29 cellular contexts compared by ENCODE assay signal in the genomic region with DNA sequence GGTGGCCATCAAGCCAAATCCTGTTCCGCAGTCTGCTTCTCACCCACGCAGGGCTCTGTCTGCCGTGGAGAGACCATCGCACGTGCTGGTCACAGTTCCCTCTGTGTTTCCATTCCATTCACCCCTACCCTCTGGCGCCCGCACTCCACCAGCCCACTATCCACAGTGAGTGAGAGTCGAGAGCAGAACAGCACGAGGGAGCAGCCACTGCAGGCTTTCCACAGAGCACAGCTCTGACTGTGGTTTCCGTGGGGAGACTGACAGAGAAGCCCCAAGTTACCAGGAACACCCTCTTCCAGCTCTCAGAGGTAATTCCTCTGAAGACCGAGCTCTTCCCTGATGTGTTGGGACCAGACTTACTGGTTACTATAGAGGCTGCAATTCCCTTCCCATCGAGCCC. TPM values are rescaled to one million over a fixed set of nuclear protein-coding genes. Genes with fewer than 3 reads are reported as not detected.
A peak's percentile ranks its signal among the peaks of the same experiment; 100 is the strongest.
DNase-seq lines count a peak whose midpoint lies in the region; ATAC-seq and TF ChIP-seq lines count a peak whose summit lies in the region.
"Had no signal": no experiment of that assay in that cellular context is flagged by ENCODE, and none has a peak within 500 bp of the region (broad histone marks: within the 10 kb centered on the region; RNA-seq: fewer than 3 reads in every experiment).

No MANE protein-coding gene starts in this region.

- no peak for ATAC-seq in lower lobe of right lung
- ATAC-seq: esophagus mucosa; foreskin keratinocyte; left lobe of liver; naive thymus-derived CD4-positive, alpha-beta T cell; stimulated activated effector memory CD8-positive, alpha-beta T cell treated with anti-CD3 and anti-CD28 coated beads, Interleukin-12 subunit alpha, Interleukin-12 subunit beta, amount 100 ng/mL, for 72 hours had no signal

- H3K36me3 ChIP-seq in neural cell (ENCODE audit: insufficient read depth, low read length), result no peaks in the 10 kb centered on the region
- no peaks in the 10 kb centered on the region for H3K36me3 ChIP-seq in lower lobe of right lung
- H3K36me3 ChIP-seq: BLaER1 treated with 17β-estradiol and CSF1 and Interleukin-3, amounts not matched to agents 10 nM and 100 nM; brain microvascular endothelial cell; HAP-1; suprapubic skin; WERI-Rb-1 had no signal

- H4K20me1 ChIP-seq in neural cell (ENCODE audit: insufficient read depth), result no peaks in the 10 kb centered on the region
- H4K20me1 ChIP-seq: BLaER1 treated with 17β-estradiol and CSF1 and Interleukin-3, amounts not matched to agents 10 nM and 100 nM had no signal

- peaks cover 18% of the 10 kb centered on the region for H3F3A ChIP-seq in neural cell (ENCODE audit: insufficient read depth, low read length, poor library complexity, severe bottlenecking)

- no peak overlapping the region for H2AFZ ChIP-seq in neural cell (ENCODE audit: low read depth, low read length)

- DNase-seq in NCI-H2196 (lab: John Stamatoyannopoulos, UW; ENCODE audit: unreplicated experiment) (peak; percentile 6), NCI-H2196 treated with DMSO at 0.1 percent for 48 hours (lab: John Stamatoyannopoulos, UW; ENCODE audit: unreplicated experiment) (no peak), NCI-H1694 (lab: John Stamatoyannopoulos, UW) (peak; percentile 35), SHP77 (lab: John Stamatoyannopoulos, UW) (peak; percentile 25), lower lobe of right lung (no peak)
- DNase-seq in NK-92 treated with Interleukin-12 subunit alpha and Interleukin-12 subunit beta, amount 100 ng/mL, for 24 hours (lab: John Stamatoyannopoulos, UW), result no peak
- DNase-seq: activated CD4-positive, alpha-beta T cell treated with anti-CD3 and anti-CD28 coated beads, Interleukin-2, amount 10 ng/mL, durations not matched to agents 24 days and 14 days; activated naive CD4-positive, alpha-beta T cell; activated T-cell treated with anti-CD3 and anti-CD28 coated beads, Interleukin-2, amount 50 U/mL, for 48 hours; brain microvascular endothelial cell; effector CD8-positive, alpha-beta T cell; EL; foreskin keratinocyte; hippocampal formation; Karpas-422; MV-4-11; naive thymus-derived CD4-positive, alpha-beta T cell; stimulated activated CD4-positive, alpha-beta T cell treated with anti-CD3 and anti-CD28 coated beads, Interleukin-2, amount 100 ng/mL, for 48 hours; WERI-Rb-1 had no signal

- H3K9me3 ChIP-seq in neural cell (ENCODE audit: low read length), result no peaks in the 10 kb centered on the region
- no peaks in the 10 kb centered on the region for H3K9me3 ChIP-seq in lower lobe of right lung
- H3K9me3 ChIP-seq: BLaER1 treated with 17β-estradiol and CSF1 and Interleukin-3, amounts not matched to agents 10 nM and 100 nM; HAP-1; suprapubic skin had no signal

- H3K27ac ChIP-seq in neural cell (ENCODE audit: low read length) (peak overlapping the region; percentile 100), lower lobe of right lung (no peak overlapping the region)
- H3K27ac ChIP-seq: BLaER1 treated with 17β-estradiol and CSF1 and Interleukin-3, amounts not matched to agents 10 nM and 100 nM; brain microvascular endothelial cell; foreskin keratinocyte; suprapubic skin; WERI-Rb-1 had no signal

- no peaks in the 10 kb centered on the region for H3K9me2 ChIP-seq in neural cell (ENCODE audit: insufficient read depth, low read length)

- peak overlapping the region; percentile 73 for H3K4me3 ChIP-seq in neural cell (ENCODE audit: low read length)
- no peak overlapping the region for H3K4me3 ChIP-seq in lower lobe of right lung
- H3K4me3 ChIP-seq: BLaER1 treated with 17β-estradiol and CSF1 and Interleukin-3, amounts not matched to agents 10 nM and 100 nM; HAP-1; smooth muscle cell; suprapubic skin had no signal

- no peak for TF ChIP-seq RAD21 in neural cell (conservative IDR thresholded peaks at IDR 0.05)

- H3K27me3 ChIP-seq in neural cell (ENCODE audit: insufficient read depth, low read depth, low read length) (no peaks in the 10 kb centered on the region), lower lobe of right lung (ENCODE audit: low read depth) (peaks cover 4% of the 10 kb centered on the region)
- H3K27me3 ChIP-seq: BLaER1 treated with 17β-estradiol and CSF1 and Interleukin-3, amounts not matched to agents 10 nM and 100 nM; brain microvascular endothelial cell; foreskin keratinocyte; suprapubic skin had no signal

- peaks cover 96% of the 10 kb centered on the region for H3K79me2 ChIP-seq in neural cell (replicated peaks; ENCODE audit: insufficient read depth, low read length)

- peak overlapping the region; percentile 95 for H3K4me2 ChIP-seq in neural cell (ENCODE audit: low read length)
- H3K4me2 ChIP-seq: BLaER1 treated with 17β-estradiol and CSF1 and Interleukin-3, amounts not matched to agents 10 nM and 100 nM; smooth muscle cell had no signal

- TF ChIP-seq EP300 in neural cell (conservative IDR thresholded peaks at IDR 0.05; ENCODE audit: poor library complexity, severe bottlenecking), result no peak

- intact Hi-C loops in lower lobe of right lung (cut with DNase I), result no loop called here

- no peaks in the 10 kb centered on the region for H3K4me1 ChIP-seq in lower lobe of right lung
- H3K4me1 ChIP-seq: BLaER1 treated with 17β-estradiol and CSF1 and Interleukin-3, amounts not matched to agents 10 nM and 100 nM; foreskin keratinocyte; HAP-1; suprapubic skin had no signal

- peak overlapping the region; percentile 92 for H3K9ac ChIP-seq in neural cell (ENCODE audit: low read length)
- H3K9ac ChIP-seq: BLaER1 treated with 17β-estradiol and CSF1 and Interleukin-3, amounts not matched to agents 10 nM and 100 nM had no signal

- TF ChIP-seq CTCF in neural cell (IDR thresholded peaks at IDR 0.05; ENCODE audit: poor library complexity, severe bottlenecking) (no peak), lower lobe of right lung (IDR thresholded peaks at IDR 0.05) (no peak)

TF ChIP-seq in neural cell, 6 proteins besides CTCF, POLR2A, EP300 and RAD21:
- TF ChIP-seq POLR2AphosphoS5 (IDR thresholded peaks at IDR 0.05), result peak; percentile 0
- TF ChIP-seq, protein P1, sequence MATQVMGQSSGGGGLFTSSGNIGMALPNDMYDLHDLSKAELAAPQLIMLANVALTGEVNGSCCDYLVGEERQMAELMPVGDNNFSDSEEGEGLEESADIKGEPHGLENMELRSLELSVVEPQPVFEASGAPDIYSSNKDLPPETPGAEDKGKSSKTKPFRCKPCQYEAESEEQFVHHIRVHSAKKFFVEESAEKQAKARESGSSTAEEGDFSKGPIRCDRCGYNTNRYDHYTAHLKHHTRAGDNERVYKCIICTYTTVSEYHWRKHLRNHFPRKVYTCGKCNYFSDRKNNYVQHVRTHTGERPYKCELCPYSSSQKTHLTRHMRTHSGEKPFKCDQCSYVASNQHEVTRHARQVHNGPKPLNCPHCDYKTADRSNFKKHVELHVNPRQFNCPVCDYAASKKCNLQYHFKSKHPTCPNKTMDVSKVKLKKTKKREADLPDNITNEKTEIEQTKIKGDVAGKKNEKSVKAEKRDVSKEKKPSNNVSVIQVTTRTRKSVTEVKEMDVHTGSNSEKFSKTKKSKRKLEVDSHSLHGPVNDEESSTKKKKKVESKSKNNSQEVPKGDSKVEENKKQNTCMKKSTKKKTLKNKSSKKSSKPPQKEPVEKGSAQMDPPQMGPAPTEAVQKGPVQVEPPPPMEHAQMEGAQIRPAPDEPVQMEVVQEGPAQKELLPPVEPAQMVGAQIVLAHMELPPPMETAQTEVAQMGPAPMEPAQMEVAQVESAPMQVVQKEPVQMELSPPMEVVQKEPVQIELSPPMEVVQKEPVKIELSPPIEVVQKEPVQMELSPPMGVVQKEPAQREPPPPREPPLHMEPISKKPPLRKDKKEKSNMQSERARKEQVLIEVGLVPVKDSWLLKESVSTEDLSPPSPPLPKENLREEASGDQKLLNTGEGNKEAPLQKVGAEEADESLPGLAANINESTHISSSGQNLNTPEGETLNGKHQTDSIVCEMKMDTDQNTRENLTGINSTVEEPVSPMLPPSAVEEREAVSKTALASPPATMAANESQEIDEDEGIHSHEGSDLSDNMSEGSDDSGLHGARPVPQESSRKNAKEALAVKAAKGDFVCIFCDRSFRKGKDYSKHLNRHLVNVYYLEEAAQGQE (IDR thresholded peaks at IDR 0.05; ENCODE audit: borderline replicate concordance), result no peak

RNA-seq across cellular contexts. Expression of gene MYT1L, which starts 5.0 kb away (rescaled TPM):
- 92.1 and 103 TPM in 2 replicates for polyA plus RNA-seq in neural cell
- 295 and 369 TPM in 2 replicates for polyA minus RNA-seq in neural cell
- not detected for total RNA-seq in lower lobe of right lung
- total RNA-seq: esophagus mucosa, foreskin keratinocyte, mesothelial cell of epicardium, osteocyte, smooth muscle cell, suprapubic skin had no signal
- polyA plus RNA-seq: foreskin keratinocyte had no signal

Comparison
In these comparisons a context has a peak if more than half of its experiments do, and no peak if none do; other contexts are left out.
1. DNase-seq: peak in NCI-H2196 (single experiment), NCI-H1694 (single experiment) and SHP77 (2 of 2); none in NCI-H2196 treated with DMSO at 0.1 percent for 48 hours (single experiment), lower lobe of right lung (single experiment) and NK-92 treated with Interleukin-12 subunit alpha and Interleukin-12 subunit beta, amount 100 ng/mL, for 24 hours (single experiment).